In genomic region chr6:26474439-26474881, GRCh38 we compare ENCODE assay signal across 8 cellular contexts. TPM values are rescaled to one million over a fixed set of nuclear protein-coding genes. Genes with fewer than 3 reads are reported as not detected.
DNase-seq lines count a peak whose midpoint lies in the region; ATAC-seq lines count a peak whose summit lies in the region.

No MANE protein-coding gene starts in this region.

- DNase-seq in NCI-H82 treated with DMSO at 0.1 percent for 48 hours (lab: John Stamatoyannopoulos, UW; ENCODE audit: unreplicated experiment) (peak; percentile 32), NCI-H82 (lab: John Stamatoyannopoulos, UW) (no peak), iPS-NIHi11 (ENCODE audit: low spot score) (no peak)
- peak in 1 of 2 donors; percentile 12 for DNase-seq in activated T-cell treated with anti-CD3 and anti-CD28 coated beads, Interleukin-2, amount 50 U/mL, for 72 hours

- peaks cover 19% of the 10 kb centered on the region for H3K4me1 ChIP-seq in iPS-20b (ENCODE audit: insufficient read depth, low read length)

- peak overlapping the region; percentile 72; the same call in 1 of the 2 replicates for H3K9ac ChIP-seq in iPS-20b (ENCODE audit: low read depth, low read length)

- no peaks in the 10 kb centered on the region for H3K27me3 ChIP-seq in iPS-20b (ENCODE audit: insufficient read depth, low read length)

- no peaks in the 10 kb centered on the region for H3K27me3 Mint-ChIP-seq in activated T-cell treated with anti-CD3 and anti-CD28 coated beads, Interleukin-2, amount 50 U/mL, for 72 hours (ENCODE audit: low read depth)

- peak overlapping the region; percentile 96 to 100 for H3K4me3 Mint-ChIP-seq in activated T-cell treated with anti-CD3 and anti-CD28 coated beads, Interleukin-2, amount 50 U/mL, for 72 hours

- peaks cover 42% of the 10 kb centered on the region for H3K4me1 Mint-ChIP-seq in activated T-cell treated with anti-CD3 and anti-CD28 coated beads, Interleukin-2, amount 50 U/mL, for 72 hours (ENCODE audit: low read depth)

- peaks cover 6 to 8% of the 10 kb centered on the region in 2 donors for H3K9me3 Mint-ChIP-seq in activated T-cell treated with anti-CD3 and anti-CD28 coated beads, Interleukin-2, amount 50 U/mL, for 72 hours

- no peaks in the 10 kb centered on the region for H3K9me3 ChIP-seq in iPS-20b (ENCODE audit: insufficient read depth, low read depth, low read length)

- ATAC-seq in activated T-cell treated with anti-CD3 and anti-CD28 coated beads, Interleukin-2, amount 50 U/mL, for 72 hours (replicated peaks in 1 of 2): no peak
- ATAC-seq in HG03342 (IDR thresholded peaks at IDR 0.05; ENCODE audit: unreplicated experiment): no peak
- ATAC-seq in HG03095 (IDR thresholded peaks at IDR 0.05; ENCODE audit: unreplicated experiment): no peak

- H3K4me3 ChIP-seq in iPS-20b (ENCODE audit: low read length): peak overlapping the region; percentile 64

- no peaks in the 10 kb centered on the region for H3K36me3 ChIP-seq in iPS-20b (ENCODE audit: insufficient read depth, low read depth, low read length)

- H3K27ac Mint-ChIP-seq in activated T-cell treated with anti-CD3 and anti-CD28 coated beads, Interleukin-2, amount 50 U/mL, for 72 hours: peak overlapping the region; percentile 100

- peak overlapping the region; percentile 8 for H3K27ac ChIP-seq in iPS-20b (ENCODE audit: low read length)
- H3K27ac ChIP-seq in temporal lobe (ENCODE audit: low read depth, low read length): peak overlapping the region; percentile 28

- H3K36me3 Mint-ChIP-seq in activated T-cell treated with anti-CD3 and anti-CD28 coated beads, Interleukin-2, amount 50 U/mL, for 72 hours (ENCODE audit: insufficient read depth in 2 of 2): peaks cover 15 to 32% of the 10 kb centered on the region in 2 donors

RNA-seq across cellular contexts. Expression of gene BTN2A1, which starts 16.7 kb away (rescaled TPM):
- total RNA-seq in activated T-cell treated with anti-CD3 and anti-CD28 coated beads, Interleukin-2, amount 50 U/mL, for 72 hours: 10 to 100 TPM; 24.3 to 25.7 TPM
- 11.1 TPM for total RNA-seq in temporal lobe

RNA-seq across cellular contexts. Expression of gene BTN1A1, which starts 25.6 kb away (rescaled TPM):
- total RNA-seq in activated T-cell treated with anti-CD3 and anti-CD28 coated beads, Interleukin-2, amount 50 U/mL, for 72 hours: under 1 TPM in 1 of 2 donors, not detected in 1; 0.10 TPM
- total RNA-seq in temporal lobe: not detected

RNA-seq across cellular contexts. Expression of gene BTN3A3, which starts 34.2 kb away (rescaled TPM):
- total RNA-seq in activated T-cell treated with anti-CD3 and anti-CD28 coated beads, Interleukin-2, amount 50 U/mL, for 72 hours: 10 to 100 TPM; 35.9 to 38.3 TPM
- total RNA-seq in temporal lobe: 0.74 TPM

Comparison
In these comparisons a context has a peak if more than half of its experiments do, and no peak if none do; other contexts are left out.
1. RNA of gene BTN3A3, which starts 34.2 kb away (total RNA-seq): 35.9 to 38.3 TPM in activated T-cell treated with anti-CD3 and anti-CD28 coated beads, Interleukin-2, amount 50 U/mL, for 72 hours; 0.74 TPM in temporal lobe (single experiment); every median in the first group is over 10 times any median in the second.